ENCODE assay signal across 1 cellular context in genomic region chr13:29830000-29830399, GRCh38.
TF ChIP-seq lines count a peak whose summit lies in the region.

No MANE protein-coding gene starts in this region.

TF ChIP-seq in GM12878, 131 proteins besides CTCF, POLR2A, EP300 and RAD21 (continued from another document):
- no peak for TF ChIP-seq RCOR1 (conservative IDR thresholded peaks at IDR 0.05; ENCODE audit: low read depth, low read length)
- no peak for TF ChIP-seq E4F1 (IDR thresholded peaks at IDR 0.05; ENCODE audit: borderline replicate concordance, partially characterized antibody)
- TF ChIP-seq JUNB (IDR thresholded peaks at IDR 0.05), result peak; percentile 74
- TF ChIP-seq CREB1 (IDR thresholded peaks at IDR 0.05; ENCODE audit: low read depth), result no peak
- TF ChIP-seq SMC3 (IDR thresholded peaks at IDR 0.05; ENCODE audit: borderline replicate concordance, low read length), result no peak
- TF ChIP-seq ZBTB11 (CRISPR knock-in tag; IDR thresholded peaks at IDR 0.05), result no peak
